In genomic region chrX:35733879-35734278, GRCh38 we compare ENCODE assay signal across 8 cellular contexts.
"Had no signal": no experiment of that assay in that cellular context is flagged by ENCODE, and none has a peak within 500 bp of the region (broad histone marks: within the 10 kb centered on the region; RNA-seq: fewer than 3 reads in every experiment).

No MANE protein-coding gene starts in this region.

- H3K4me1 Mint-ChIP-seq: H9 had no signal

- H3K4me3 ChIP-seq: GM23248, K562 had no signal

- ATAC-seq: K562 had no signal

- H3K9ac ChIP-seq: GM23248 had no signal

- H2AFZ ChIP-seq: GM23248 had no signal

- H3K27ac ChIP-seq: GM23248 had no signal

- DNase-seq: GM23248, GOT3, H9, HCEC 1CT, IMR-90, KG1 had no signal

- H3K4me3 Mint-ChIP-seq: H9 had no signal

- H3K27ac Mint-ChIP-seq: H9 had no signal

- FAIRE-seq: HTR-8/SVneo, K562 had no signal
